ENCODE assay signal across 10 cellular contexts in genomic region chr13:39952244-39953233, GRCh38.
A peak's percentile ranks its signal among the peaks of the same experiment; 100 is the strongest.
DNase-seq lines count a peak whose midpoint lies in the region; ATAC-seq lines count a peak whose summit lies in the region.
"Had no signal": no experiment of that assay in that cellular context is flagged by ENCODE, and none has a peak within 500 bp of the region (broad histone marks: within the 10 kb centered on the region; RNA-seq: fewer than 3 reads in every experiment).

No MANE protein-coding gene starts in this region.

- H3K4me1 Mint-ChIP-seq in T-helper 2 cell treated with Interferon-gamma antibody and Interleukin-4, amounts not matched to agents 5 μg/mL and 100 μg/mL, for 36 hours (ENCODE audit: low read depth) = peaks cover 26% of the 10 kb centered on the region

- H3K36me3 Mint-ChIP-seq in T-helper 2 cell treated with Interferon-gamma antibody and Interleukin-4, amounts not matched to agents 5 μg/mL and 100 μg/mL, for 36 hours (ENCODE audit: low read depth) = no peaks in the 10 kb centered on the region

- in situ Hi-C loops in GM23248 (cut with MboI) = no loop called here

- DNase-seq in AG08395 (ENCODE audit: low spot score) = peak; percentile 27
- DNase-seq in GM23248 = peak; percentile 10
- DNase-seq in amniotic epithelial cell (ENCODE audit: low read depth) = peak; percentile 42
- DNase-seq in left lobe of liver (ENCODE audit: low spot score) = no peak
- no peak for DNase-seq in KG1 (lab: John Stamatoyannopoulos, UW)
- no peak for DNase-seq in T-helper 2 cell treated with Interferon-gamma antibody and Interleukin-4, amounts not matched to agents 5 μg/mL and 100 μg/mL, for 36 hours (ENCODE audit: low spot score)
- DNase-seq: NCI-H774; stimulated activated CD4-positive, alpha-beta T cell treated with anti-CD3 and anti-CD28 coated beads, Interleukin-1b, Interleukin-23, amount 100 ng/mL, for 48 hours had no signal

- H3K79me2 ChIP-seq in GM23248 (ENCODE audit: insufficient read depth) = no peaks in the 10 kb centered on the region

- H3K36me3 ChIP-seq in GM23248 (ENCODE audit: low read depth) = no peaks in the 10 kb centered on the region
- no peaks in the 10 kb centered on the region for H3K36me3 ChIP-seq in iPS-18a (ENCODE audit: control insufficient read depth, low read depth, low read length)

- H3K27ac Mint-ChIP-seq in T-helper 2 cell treated with Interferon-gamma antibody and Interleukin-4, amounts not matched to agents 5 μg/mL and 100 μg/mL, for 36 hours = no peak overlapping the region

- no peak overlapping the region for H3K4me3 ChIP-seq in GM23248
- no peak overlapping the region for H3K4me3 ChIP-seq in iPS-18a (ENCODE audit: low read length)

- no peaks in the 10 kb centered on the region for H4K20me1 ChIP-seq in GM23248 (ENCODE audit: insufficient read depth)

- 26 to 27% methylated on average over 4 of the region's 4 CpGs for WGBS in GM23248 (ENCODE audit: low coverage in 1 of 2, low lambda C conversion rate in 2 of 2, missing lambda C conversion rate in 2 of 2), 2 experiments

- no peak overlapping the region for H2AFZ ChIP-seq in GM23248

- H3K9me2 ChIP-seq in GM23248 (ENCODE audit: insufficient read depth) = no peaks in the 10 kb centered on the region

- H3K27me3 Mint-ChIP-seq in T-helper 2 cell treated with Interferon-gamma antibody and Interleukin-4, amounts not matched to agents 5 μg/mL and 100 μg/mL, for 36 hours (ENCODE audit: low read depth) = no peaks in the 10 kb centered on the region

- H3K4me1 ChIP-seq in GM23248 (ENCODE audit: insufficient read depth) (no peaks in the 10 kb centered on the region), iPS-18a (ENCODE audit: control insufficient read depth, low read depth, low read length) (peaks cover 7% of the 10 kb centered on the region)

- H3K4me2 ChIP-seq in GM23248 (ENCODE audit: unreplicated experiment) = no peak overlapping the region

- ATAC-seq in left lobe of liver (no peak), HG02885 (IDR thresholded peaks at IDR 0.05; ENCODE audit: poor library complexity, unreplicated experiment) (no peak)

- no peaks in the 10 kb centered on the region; the same call in 1 of the 2 replicates for H3K27me3 ChIP-seq in GM23248 (replicated peaks; ENCODE audit: insufficient read depth)
- no peaks in the 10 kb centered on the region for H3K27me3 ChIP-seq in iPS-18a (ENCODE audit: control insufficient read depth, insufficient read depth, low read length)

- H3K9ac ChIP-seq in GM23248 (no peak overlapping the region), iPS-18a (ENCODE audit: low read length) (no peak overlapping the region)

- no peak overlapping the region for H3K4me3 Mint-ChIP-seq in T-helper 2 cell treated with Interferon-gamma antibody and Interleukin-4, amounts not matched to agents 5 μg/mL and 100 μg/mL, for 36 hours

- no peaks in the 10 kb centered on the region for H3K9me3 Mint-ChIP-seq in T-helper 2 cell treated with Interferon-gamma antibody and Interleukin-4, amounts not matched to agents 5 μg/mL and 100 μg/mL, for 36 hours

- H3K9me3 ChIP-seq in GM23248 (ENCODE audit: low read depth) = no peaks in the 10 kb centered on the region
- H3K9me3 ChIP-seq in iPS-18a (ENCODE audit: control insufficient read depth, low read depth, low read length) = no peaks in the 10 kb centered on the region

- no peaks in the 10 kb centered on the region for H3F3A ChIP-seq in GM23248 (ENCODE audit: insufficient read depth)

- no peak overlapping the region for H3K27ac ChIP-seq in GM23248
- H3K27ac ChIP-seq in iPS-18a (ENCODE audit: low read length) = peak overlapping the region; percentile 50

Comparison
In these comparisons a context has a peak if more than half of its experiments do, and no peak if none do; other contexts are left out.
1. DNase-seq: peak in AG08395 (single experiment), GM23248 (single experiment) and amniotic epithelial cell (single experiment); none in left lobe of liver (single experiment), KG1 (single experiment) and T-helper 2 cell treated with Interferon-gamma antibody and Interleukin-4, amounts not matched to agents 5 μg/mL and 100 μg/mL, for 36 hours (single experiment).